ENCODE assay signal across 19 cellular contexts in the genomic region with DNA sequence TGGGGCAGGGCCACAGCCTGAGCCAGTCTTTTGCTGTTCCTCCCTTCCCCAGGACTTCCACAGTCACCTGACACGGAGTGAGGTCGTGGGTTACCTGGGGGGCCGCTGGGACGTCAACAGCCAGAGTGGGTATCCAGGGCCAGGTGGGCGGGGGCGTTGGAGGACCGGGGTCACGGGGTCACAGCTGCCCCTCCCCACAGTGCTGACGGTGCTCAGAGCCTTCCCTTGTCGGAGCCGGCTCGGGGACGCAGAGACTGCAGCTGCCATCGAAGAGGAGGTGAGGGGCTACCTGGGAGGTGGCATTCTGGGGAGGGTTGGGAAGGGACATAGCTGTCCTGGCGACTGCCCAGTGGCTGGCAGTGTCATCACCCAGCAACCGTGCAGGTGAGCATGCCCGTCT. TPM values are rescaled to one million over a fixed set of nuclear protein-coding genes. Genes with fewer than 3 reads are reported as not detected.
DNase-seq lines count a peak whose midpoint lies in the region; ATAC-seq and TF ChIP-seq lines count a peak whose summit lies in the region.
"Had no signal": no experiment of that assay in that cellular context is flagged by ENCODE, and none has a peak within 500 bp of the region (broad histone marks: within the 10 kb centered on the region; RNA-seq: fewer than 3 reads in every experiment).

No MANE protein-coding gene starts in this region.

- H3K36me3 ChIP-seq in H7 (replicated peaks; ENCODE audit: control insufficient read depth, insufficient read depth, low read length) (peaks cover 1% of the 10 kb centered on the region; the same call in 1 of the 2 replicates), neural progenitor cell (no peaks in the 10 kb centered on the region)

- H4K20me1 ChIP-seq in neural progenitor cell (ENCODE audit: low read depth) = no peaks in the 10 kb centered on the region

- no peak overlapping the region for H3K27ac Mint-ChIP-seq in osteocyte (ENCODE audit: unreplicated experiment)
- no peak overlapping the region for H3K27ac Mint-ChIP-seq in neural progenitor cell
- H3K27ac Mint-ChIP-seq: GM23338 had no signal

- H3K79me2 ChIP-seq in neural progenitor cell (ENCODE audit: low read depth) = no peaks in the 10 kb centered on the region

- H3K36me3 Mint-ChIP-seq in osteocyte (ENCODE audit: unreplicated experiment) (peaks cover 3% of the 10 kb centered on the region), neural progenitor cell (peaks cover 5% of the 10 kb centered on the region)

- H3K27ac ChIP-seq in RWPE1 (peak overlapping the region; percentile 34), neural progenitor cell (no peak overlapping the region)
- H3K27ac ChIP-seq: A549 had no signal

- DNase-seq in H7 = peak; percentile 44
- no peak for DNase-seq in RWPE1 (ENCODE audit: low spot score)
- DNase-seq in iPS-NIHi11 (ENCODE audit: low spot score) = peak; percentile 3
- DNase-seq in osteocyte (ENCODE audit: extremely low spot score, unreplicated experiment) = peak; percentile 84
- DNase-seq in RKO (ENCODE audit: low spot score) = no peak
- no peak for DNase-seq in neural progenitor cell (ENCODE audit: low spot score)
- no peak for DNase-seq in putamen (ENCODE audit: low spot score)
- DNase-seq: 8988T; ACHN; AML-193; C1 segment of cervical spinal cord; Calu3; CD4-positive, alpha-beta memory T cell; COR-L47; DND-41 had no signal

- CTCF ChIA-PET in RWPE1 (lab: Yijun Ruan, JAX) = no interaction called here

- no peak for ATAC-seq in GM19397 (IDR thresholded peaks at IDR 0.05; ENCODE audit: unreplicated experiment)
- ATAC-seq: A549, GM23338 had no signal

- no peaks in the 10 kb centered on the region for H3K27me3 ChIP-seq in H7 (ENCODE audit: control insufficient read depth, insufficient read depth, low read length)
- no peaks in the 10 kb centered on the region for H3K27me3 ChIP-seq in neural progenitor cell

- H3K4me3 Mint-ChIP-seq in osteocyte (ENCODE audit: unreplicated experiment) (no peak overlapping the region), neural progenitor cell (no peak overlapping the region)
- H3K4me3 Mint-ChIP-seq: CD4-positive, alpha-beta memory T cell; GM23338 had no signal

- H3K9me3 Mint-ChIP-seq in osteocyte (ENCODE audit: unreplicated experiment) (no peaks in the 10 kb centered on the region), neural progenitor cell (no peaks in the 10 kb centered on the region)
- H3K9me3 Mint-ChIP-seq: GM23338 had no signal

- no peak overlapping the region for H3K4me2 ChIP-seq in neural progenitor cell
- H3K4me2 ChIP-seq: A549, GM23338 had no signal

- no peak overlapping the region for H3K4me3 ChIP-seq in H7 (ENCODE audit: insufficient read depth, low read depth, low read length)
- H3K4me3 ChIP-seq in neural progenitor cell = no peak overlapping the region
- H3K4me3 ChIP-seq: A549, GM23338, HAP-1 had no signal

- no peak overlapping the region for H3K9ac ChIP-seq in neural progenitor cell

- TF ChIP-seq CTCF in RWPE1 (conservative IDR thresholded peaks at IDR 0.05; ENCODE audit: low read depth) = no peak
- TF ChIP-seq CTCF in osteocyte (IDR thresholded peaks at IDR 0.05) = no peak
- no peak for TF ChIP-seq CTCF in neural progenitor cell (IDR thresholded peaks at IDR 0.05)

- POLR2A ChIA-PET in RWPE1 (lab: Yijun Ruan, JAX; ENCODE audit: low non-redundant PET) = no interaction called here

- H3K4me1 Mint-ChIP-seq in osteocyte (ENCODE audit: unreplicated experiment) (peaks cover 2% of the 10 kb centered on the region), neural progenitor cell (no peaks in the 10 kb centered on the region)

- H3K27me3 Mint-ChIP-seq in osteocyte (ENCODE audit: unreplicated experiment) = no peaks in the 10 kb centered on the region
- peaks cover 2% of the 10 kb centered on the region for H3K27me3 Mint-ChIP-seq in neural progenitor cell (ENCODE audit: insufficient read depth, low read depth)
- H3K27me3 Mint-ChIP-seq: CD4-positive, alpha-beta memory T cell had no signal

- H2AFZ ChIP-seq in neural progenitor cell (replicated peaks) = no peak overlapping the region
- H2AFZ ChIP-seq: GM23338 had no signal

- no peaks in the 10 kb centered on the region for H3K4me1 ChIP-seq in neural progenitor cell
- H3K4me1 ChIP-seq: A549, HAP-1 had no signal

- peaks cover 9% of the 10 kb centered on the region for H3F3A ChIP-seq in neural progenitor cell (ENCODE audit: low read depth)

- no peaks in the 10 kb centered on the region for H3K9me3 ChIP-seq in neural progenitor cell (ENCODE audit: low read depth)
- H3K9me3 ChIP-seq: A549, HAP-1 had no signal

RNA-seq across cellular contexts. Expression of a gene that starts 11.5 kb away (rescaled TPM):
- total RNA-seq in H7 (2014; rRNA removed; shearing (Covaris generic)) = 11.4 and 17.4 TPM in 2 replicates
- total RNA-seq in osteocyte = 14.2 and 20.0 TPM in 2 replicates
- total RNA-seq in neural progenitor cell (ENCODE audit: low replicate concordance) = 10.6 and 30.4 TPM in 2 replicates

RNA-seq across cellular contexts. Expression of a gene that starts 16.3 kb away (rescaled TPM):
- total RNA-seq in H7 (2014; rRNA removed; shearing (Covaris generic)) = 14.2 and 18.0 TPM in 2 replicates
- total RNA-seq in osteocyte = 2.7 and 5.9 TPM in 2 replicates
- total RNA-seq in neural progenitor cell (ENCODE audit: low replicate concordance) = 5.7 and 6.8 TPM in 2 replicates

RNA-seq across cellular contexts. Expression of a gene that starts 45.5 kb away (rescaled TPM):
- 73.1 and 97.7 TPM in 2 replicates for total RNA-seq in H7 (2014; rRNA removed; shearing (Covaris generic))
- total RNA-seq in osteocyte = 105 and 115 TPM in 2 replicates
- 25.3 and 87.0 TPM in 2 replicates for total RNA-seq in neural progenitor cell (ENCODE audit: low replicate concordance)

RNA-seq across cellular contexts. Expression of a gene that starts 47.5 kb away (rescaled TPM):
- 121 and 122 TPM in 2 replicates for total RNA-seq in H7 (2014; rRNA removed; shearing (Covaris generic))
- total RNA-seq in osteocyte (9.7 and 14.0 TPM in 2 replicates), neural progenitor cell (ENCODE audit: low replicate concordance) (37.5 and 82.1 TPM in 2 replicates)

RNA-seq across cellular contexts. Expression of a gene that starts 50.5 kb away (rescaled TPM):
- total RNA-seq in H7 (2014; rRNA removed; shearing (Covaris generic)) = 29.8 and 34.1 TPM in 2 replicates
- total RNA-seq in osteocyte (13.3 and 15.6 TPM in 2 replicates), neural progenitor cell (ENCODE audit: low replicate concordance) (48.3 and 104 TPM in 2 replicates)

Comparison
In these comparisons a context has a peak if more than half of its experiments do, and no peak if none do; other contexts are left out.
1. DNase-seq: peak in H7 (single experiment), iPS-NIHi11 (single experiment) and osteocyte (single experiment); none in RWPE1 (single experiment), RKO (single experiment), neural progenitor cell (single experiment) and putamen (single experiment).